In genomic region chrX:153473126-153473525, GRCh38 we compare ENCODE assay signal across 17 cellular contexts. TPM values are rescaled to one million over a fixed set of nuclear protein-coding genes. Genes with fewer than 3 reads are reported as not detected.
"Had no signal": no experiment of that assay in that cellular context is flagged by ENCODE, and none has a peak within 500 bp of the region (broad histone marks: within the 10 kb centered on the region; RNA-seq: fewer than 3 reads in every experiment).

No MANE protein-coding gene starts in this region.

- H3K36me3 ChIP-seq: brain microvascular endothelial cell, vagina had no signal

- H3K27ac Mint-ChIP-seq: activated naive CD4-positive, alpha-beta T cell treated with anti-CD3 and anti-CD28 coated beads for 36 hours; stimulated activated naive CD8-positive, alpha-beta T cell treated with anti-CD3 and anti-CD28 coated beads, Interleukin-15, Interleukin-2, amounts not matched to agents 100 ng/mL and 50 ng/mL, for 24 hours had no signal

- H3K27me3 ChIP-seq: brain microvascular endothelial cell, hepatocyte, testis, vagina had no signal

- H3K9me3 ChIP-seq: testis, vagina had no signal

- ATAC-seq: left ventricle myocardium superior, sciatic nerve had no signal

- H2AFZ ChIP-seq: hepatocyte had no signal

- H3K4me3 Mint-ChIP-seq: activated naive CD4-positive, alpha-beta T cell treated with anti-CD3 and anti-CD28 coated beads for 36 hours; stimulated activated naive CD8-positive, alpha-beta T cell treated with anti-CD3 and anti-CD28 coated beads, Interleukin-15, Interleukin-2, amounts not matched to agents 100 ng/mL and 50 ng/mL, for 24 hours had no signal

- H3K9me3 Mint-ChIP-seq: activated naive CD4-positive, alpha-beta T cell treated with anti-CD3 and anti-CD28 coated beads for 36 hours; stimulated activated naive CD8-positive, alpha-beta T cell treated with anti-CD3 and anti-CD28 coated beads, Interleukin-15, Interleukin-2, amounts not matched to agents 100 ng/mL and 50 ng/mL, for 24 hours had no signal

- H3K27me3 Mint-ChIP-seq: stimulated activated naive CD8-positive, alpha-beta T cell treated with anti-CD3 and anti-CD28 coated beads, Interleukin-15, Interleukin-2, amounts not matched to agents 100 ng/mL and 50 ng/mL, for 24 hours had no signal

- H3K27ac ChIP-seq: brain microvascular endothelial cell, dorsolateral prefrontal cortex, hepatocyte, testis, vagina, VCaP had no signal

- DNase-seq: activated naive CD4-positive, alpha-beta T cell treated with anti-CD3 and anti-CD28 coated beads for 36 hours; brain microvascular endothelial cell; dorsolateral prefrontal cortex; left ventricle myocardium superior; mesendoderm; stimulated activated CD4-positive, alpha-beta T cell treated with anti-CD3 and anti-CD28 coated beads, Interleukin-2, amount 100 ng/mL, for 48 hours; SW 1271; testis had no signal

- H3K4me2 ChIP-seq: hepatocyte had no signal

- H3K4me3 ChIP-seq: dorsolateral prefrontal cortex, hepatocyte, testis, vagina had no signal

RNA-seq across cellular contexts. Expression of gene BGN, which starts 21.7 kb away (rescaled TPM):
- total RNA-seq: activated naive CD4-positive, alpha-beta T cell treated with anti-CD3 and anti-CD28 coated beads for 36 hours had no signal

RNA-seq across cellular contexts. Expression of gene ATP2B3, which starts 44.3 kb away (rescaled TPM):
- total RNA-seq: activated naive CD4-positive, alpha-beta T cell treated with anti-CD3 and anti-CD28 coated beads for 36 hours; hepatocyte; kidney epithelial cell; left ventricle myocardium superior; omental fat pad; pulmonary artery endothelial cell had no signal
- polyA plus RNA-seq: esophagus had no signal
